ENCODE assay signal across 1 cellular context in the genomic region with DNA sequence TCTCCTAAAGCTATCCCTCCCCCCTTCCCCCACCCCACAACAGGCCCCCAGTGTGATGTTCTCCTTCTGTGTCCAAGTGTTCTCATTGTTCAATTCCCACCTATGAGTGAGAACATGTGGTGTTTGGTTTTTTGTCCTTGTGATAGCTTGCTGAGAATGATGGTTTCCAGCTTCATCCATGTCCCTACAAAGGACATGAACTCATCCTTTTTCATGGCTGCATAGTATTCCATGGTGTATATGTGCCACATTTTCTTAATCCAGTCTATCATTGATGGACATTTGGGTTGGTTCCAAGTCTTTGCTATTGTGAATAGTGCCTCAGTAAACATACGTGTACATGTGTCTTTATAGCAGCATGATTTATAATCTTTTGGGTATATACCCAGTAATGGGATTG. TPM values are rescaled to one million over a fixed set of nuclear protein-coding genes. Genes with fewer than 3 reads are reported as not detected.
"Had no signal": no experiment of that assay in that cellular context is flagged by ENCODE, and none has a peak within 500 bp of the region (broad histone marks: within the 10 kb centered on the region; RNA-seq: fewer than 3 reads in every experiment).

No MANE protein-coding gene starts in this region.

RNA-seq across cellular contexts. Expression of gene IL20RB, which starts 59.5 kb away (rescaled TPM):
- polyA plus RNA-seq: IgD-negative memory B cell had no signal
